23 cellular contexts compared by ENCODE assay signal in genomic region chr14:48954446-48954845, GRCh38.
"Had no signal": no experiment of that assay in that cellular context is flagged by ENCODE, and none has a peak within 500 bp of the region (broad histone marks: within the 10 kb centered on the region; RNA-seq: fewer than 3 reads in every experiment).

No MANE protein-coding gene starts in this region.

- ATAC-seq: foreskin keratinocyte, gastroesophageal sphincter, heart left ventricle, left cardiac atrium, left lung, left ventricle myocardium superior, lower lobe of right lung had no signal

- H3K27ac ChIP-seq: coronary artery, dorsolateral prefrontal cortex, esophagus muscularis mucosa, foreskin keratinocyte, gastroesophageal sphincter, heart left ventricle, hepatocyte, left lung, lower lobe of right lung had no signal

- H3K27ac Mint-ChIP-seq: immature natural killer cell, mesothelial cell of epicardium had no signal

- H3K4me3 ChIP-seq: coronary artery, dorsolateral prefrontal cortex, esophagus muscularis mucosa, gastroesophageal sphincter, heart left ventricle, hepatocyte, left lung, lower lobe of right lung had no signal

- FAIRE-seq: colon, endothelial cell of umbilical vein, frontal cortex, islet of Langerhans, keratinocyte had no signal

- H3K36me3 ChIP-seq: esophagus muscularis mucosa, gastroesophageal sphincter, heart left ventricle, left lung, lower lobe of right lung had no signal

- H3K4me1 Mint-ChIP-seq: immature natural killer cell had no signal

- H3K36me3 Mint-ChIP-seq: immature natural killer cell, mesothelial cell of epicardium had no signal

- H3K9me3 ChIP-seq: esophagus muscularis mucosa, gastroesophageal sphincter, heart left ventricle, lower lobe of right lung had no signal

- H3K4me1 ChIP-seq: esophagus muscularis mucosa, foreskin keratinocyte, gastroesophageal sphincter, heart left ventricle, left lung, lower lobe of right lung had no signal

- H3K27me3 ChIP-seq: dorsolateral prefrontal cortex, foreskin keratinocyte, gastroesophageal sphincter, heart left ventricle, hepatocyte, left lung had no signal

- DNase-seq: dermis blood vessel endothelial cell; dorsolateral prefrontal cortex; effector CD4-positive, alpha-beta T cell; effector memory CD4-positive, alpha-beta T cell; foreskin keratinocyte; heart left ventricle; hypothalamus; immature natural killer cell; left cardiac atrium; left lung; left ventricle myocardium superior; lower lobe of right lung; mesenchymal stem cell had no signal

- H3K4me3 Mint-ChIP-seq: immature natural killer cell, mesothelial cell of epicardium had no signal
